ENCODE assay signal across 1 cellular context in the genomic region with DNA sequence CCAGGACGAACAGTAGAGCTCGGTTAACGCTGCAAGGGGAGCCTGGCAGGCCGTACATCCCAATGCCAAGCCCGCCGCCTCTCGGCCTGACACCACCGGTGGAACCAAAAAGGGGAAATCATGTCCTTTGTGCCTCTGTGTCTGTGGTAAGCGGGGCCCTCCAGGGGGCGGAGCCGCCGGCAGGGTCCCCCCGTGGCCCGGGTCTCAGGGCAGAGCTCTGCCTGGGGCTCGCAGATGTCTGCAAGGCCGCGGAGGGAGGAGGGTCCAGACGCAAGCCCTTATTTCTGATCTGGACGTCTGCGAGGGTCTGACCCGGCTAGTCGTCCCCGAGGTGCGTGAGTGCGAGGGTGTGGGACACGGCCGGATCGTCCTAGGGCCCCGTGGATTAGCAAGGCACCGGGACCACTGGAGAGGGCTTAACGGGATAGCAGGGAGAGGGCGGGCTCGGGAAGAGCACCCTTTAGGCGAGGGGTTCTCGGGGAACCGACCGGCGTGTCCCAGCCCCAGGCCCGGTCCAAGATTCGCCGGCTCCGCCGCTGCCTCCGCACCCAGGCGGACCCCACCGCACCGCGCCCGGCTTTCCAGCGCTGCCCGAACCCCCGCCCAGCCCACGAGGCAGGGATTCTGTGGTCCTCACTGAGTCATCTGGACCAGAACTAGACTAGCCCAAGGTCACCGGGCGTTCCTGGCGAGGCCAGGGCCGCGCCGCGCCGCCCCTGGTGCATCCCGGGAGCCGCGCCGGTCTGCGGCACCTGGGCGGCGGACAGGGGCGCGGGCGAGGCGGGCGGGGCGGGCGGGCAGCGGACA.
TF ChIP-seq lines count a peak whose summit lies in the region.

No MANE protein-coding gene starts in this region.

TF ChIP-seq in H1, 55 proteins besides CTCF, POLR2A, EP300 and RAD21 (continued from another document):
- peak; percentile 40; the same call in 1 of the 2 replicates for TF ChIP-seq TAF1 (IDR thresholded peaks at IDR 0.05; ENCODE audit: low read depth, low read length)
- TF ChIP-seq BCL11A (IDR thresholded peaks at IDR 0.05; ENCODE audit: low read depth in 2 of 2, low read length in 2 of 2) = no peak
- TF ChIP-seq KDM4A (IDR thresholded peaks at IDR 0.05; ENCODE audit: low read depth, low read length, severe bottlenecking) = peak; percentile 79
- TF ChIP-seq CBX8 (IDR thresholded peaks at IDR 0.05; ENCODE audit: borderline replicate concordance, low read depth, low read length) = no peak
- TF ChIP-seq BACH1 (IDR thresholded peaks at IDR 0.05; ENCODE audit: low read length) = no peak
- peak; percentile 72; the same call in 1 of the 2 replicates for TF ChIP-seq PHF8 (conservative IDR thresholded peaks at IDR 0.05; ENCODE audit: low read depth, low read length)
- no peak for TF ChIP-seq POU5F1 (IDR thresholded peaks at IDR 0.05; ENCODE audit: low read depth, low read length)
